In genomic region chr3:13484861-13485590, GRCh38 we compare ENCODE assay signal across 9 cellular contexts.
A peak's percentile ranks its signal among the peaks of the same experiment; 100 is the strongest.
DNase-seq lines count a peak whose midpoint lies in the region; ATAC-seq, FAIRE-seq and TF ChIP-seq lines count a peak whose summit lies in the region.
"Had no signal": no experiment of that assay in that cellular context is flagged by ENCODE, and none has a peak within 500 bp of the region (broad histone marks: within the 10 kb centered on the region; RNA-seq: fewer than 3 reads in every experiment).

No MANE protein-coding gene starts in this region.

- ATAC-seq in GM19351 (IDR thresholded peaks at IDR 0.05; ENCODE audit: unreplicated experiment) = no peak

- no peaks in the 10 kb centered on the region for H3K27me3 ChIP-seq in muscle layer of duodenum (ENCODE audit: low read depth, low read length)

- H3K27ac ChIP-seq in muscle layer of duodenum (ENCODE audit: low read length) = peak overlapping the region; percentile 63
- H3K27ac ChIP-seq: SK-N-MC had no signal

- no peak overlapping the region for H3K4me3 ChIP-seq in epithelial cell of esophagus (ENCODE audit: low read length)
- H3K4me3 ChIP-seq in muscle layer of duodenum (ENCODE audit: low read depth in 1 of 2, low read length in 2 of 2) = no peak overlapping the region
- H3K4me3 ChIP-seq: SK-N-MC had no signal

- peak; percentile 55 for FAIRE-seq in RCC 7860 (lab: Jason Lieb, UNC)

- H3K4me1 ChIP-seq in muscle layer of duodenum (ENCODE audit: control insufficient read depth in 1 of 2, insufficient read depth in 2 of 2, low read length in 2 of 2) = peaks cover 3 to 26% of the 10 kb centered on the region in 2 donors

- no peak for TF ChIP-seq CTCF in epithelial cell of esophagus (IDR thresholded peaks at IDR 0.05; ENCODE audit: insufficient read depth, low read depth, low read length, missing control alignments)

- DNase-seq in NCI-H748 (lab: John Stamatoyannopoulos, UW; ENCODE audit: unreplicated experiment) (peak; percentile 1), NCI-H748 treated with DMSO at 0.1 percent for 48 hours (lab: John Stamatoyannopoulos, UW) (no peak), RCC 7860 (ENCODE audit: low spot score) (peak; percentile 72), epithelial cell of esophagus (ENCODE audit: low read depth) (peak; percentile 89)
- DNase-seq in stimulated activated CD8-positive, alpha-beta memory T cell treated with anti-CD3 and anti-CD28 coated beads, Interleukin-4, amount 100 ng/mL, for 48 hours = no peak
- DNase-seq in stimulated activated naive CD4-positive, alpha-beta T cell treated with Interleukin-2 at 50 U/mL for 16 hours (lab: John Stamatoyannopoulos, UW) = no peak

- peaks cover 0 to 15% of the 10 kb centered on the region in 2 donors for H3K36me3 ChIP-seq in muscle layer of duodenum (ENCODE audit: control insufficient read depth in 1 of 2, insufficient read depth in 2 of 2, low read length in 2 of 2)

- H3K9me3 ChIP-seq in muscle layer of duodenum (ENCODE audit: control insufficient read depth in 1 of 2, low read length in 2 of 2) = no peaks in the 10 kb centered on the region

Comparison
In these comparisons a context has a peak if more than half of its experiments do, and no peak if none do; other contexts are left out.
1. DNase-seq: peak in NCI-H748 (single experiment), RCC 7860 (single experiment) and epithelial cell of esophagus (single experiment); none in NCI-H748 treated with DMSO at 0.1 percent for 48 hours (single experiment), stimulated activated CD8-positive, alpha-beta memory T cell treated with anti-CD3 and anti-CD28 coated beads, Interleukin-4, amount 100 ng/mL, for 48 hours (single experiment) and stimulated activated naive CD4-positive, alpha-beta T cell treated with Interleukin-2 at 50 U/mL for 16 hours (single experiment).